ENCODE assay signal across 2 cellular contexts in the genomic region with DNA sequence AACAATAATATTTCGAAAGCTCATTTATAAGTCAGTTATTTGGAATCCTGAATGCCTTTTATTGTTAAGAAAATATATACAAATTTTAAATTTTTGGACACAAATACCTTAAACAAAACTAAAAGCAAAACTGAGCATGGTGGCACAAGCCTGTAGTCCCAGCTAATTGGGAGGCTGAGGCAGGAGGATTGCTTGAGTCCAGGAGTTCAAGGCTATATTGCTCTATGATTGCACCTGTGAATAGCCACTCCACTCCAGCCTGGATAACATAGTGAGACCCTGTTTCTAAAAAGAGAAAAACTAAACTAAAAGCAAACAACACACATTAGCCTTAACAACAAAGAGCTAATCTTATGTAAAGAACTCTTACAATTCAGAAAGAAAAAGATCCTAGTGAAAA.
TF ChIP-seq lines count a peak whose summit lies in the region.

No MANE protein-coding gene starts in this region.

TF ChIP-seq in HepG2, 621 proteins besides CTCF, POLR2A, EP300 and RAD21 (continued from another document):
- TF ChIP-seq HNF4A (CRISPR knock-in tag; IDR thresholded peaks at IDR 0.05) (peak; percentile 20; the same call in 1 of the 2 replicates), TP53 (CRISPR knock-in tag; conservative IDR thresholded peaks at IDR 0.05) (no peak)

TF ChIP-seq in SK-N-SH treated with all-trans-retinoic acid at 6 μM for 48 hours, 23 proteins besides CTCF, POLR2A, EP300 and RAD21 (continued from another document):
- TF ChIP-seq ZNF565 (CRISPR knock-in tag; conservative IDR thresholded peaks at IDR 0.05; ENCODE audit: low read depth) (no peak), BACH2 (CRISPR knock-in tag; IDR thresholded peaks at IDR 0.05; ENCODE audit: borderline replicate concordance) (no peak), ESRRG (CRISPR knock-in tag; IDR thresholded peaks at IDR 0.05) (no peak), ZFP3 (CRISPR knock-in tag; IDR thresholded peaks at IDR 0.05) (no peak), PPARA (CRISPR knock-in tag; IDR thresholded peaks at IDR 0.05; ENCODE audit: borderline replicate concordance) (no peak), ZC3H10 (CRISPR knock-in tag; IDR thresholded peaks at IDR 0.05) (no peak), RARB (CRISPR knock-in tag; IDR thresholded peaks at IDR 0.05) (no peak), ZFP30 (CRISPR knock-in tag; IDR thresholded peaks at IDR 0.05) (no peak), CSDC2 (CRISPR knock-in tag; IDR thresholded peaks at IDR 0.05) (no peak), ZNF8 (CRISPR knock-in tag; IDR thresholded peaks at IDR 0.05) (no peak), SNAI2 (CRISPR knock-in tag; IDR thresholded peaks at IDR 0.05) (no peak)
- TF ChIP-seq, protein P1, sequence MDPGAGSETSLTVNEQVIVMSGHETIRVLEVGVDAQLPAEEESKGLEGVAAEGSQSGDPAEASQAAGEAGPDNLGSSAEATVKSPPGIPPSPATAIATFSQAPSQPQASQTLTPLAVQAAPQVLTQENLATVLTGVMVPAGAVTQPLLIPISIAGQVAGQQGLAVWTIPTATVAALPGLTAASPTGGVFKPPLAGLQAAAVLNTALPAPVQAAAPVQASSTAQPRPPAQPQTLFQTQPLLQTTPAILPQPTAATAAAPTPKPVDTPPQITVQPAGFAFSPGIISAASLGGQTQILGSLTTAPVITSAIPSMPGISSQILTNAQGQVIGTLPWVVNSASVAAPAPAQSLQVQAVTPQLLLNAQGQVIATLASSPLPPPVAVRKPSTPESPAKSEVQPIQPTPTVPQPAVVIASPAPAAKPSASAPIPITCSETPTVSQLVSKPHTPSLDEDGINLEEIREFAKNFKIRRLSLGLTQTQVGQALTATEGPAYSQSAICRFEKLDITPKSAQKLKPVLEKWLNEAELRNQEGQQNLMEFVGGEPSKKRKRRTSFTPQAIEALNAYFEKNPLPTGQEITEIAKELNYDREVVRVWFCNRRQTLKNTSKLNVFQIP (CRISPR knock-in tag; IDR thresholded peaks at IDR 0.05; ENCODE audit: borderline replicate concordance, low read depth): no peak
- TF ChIP-seq, protein P2, sequence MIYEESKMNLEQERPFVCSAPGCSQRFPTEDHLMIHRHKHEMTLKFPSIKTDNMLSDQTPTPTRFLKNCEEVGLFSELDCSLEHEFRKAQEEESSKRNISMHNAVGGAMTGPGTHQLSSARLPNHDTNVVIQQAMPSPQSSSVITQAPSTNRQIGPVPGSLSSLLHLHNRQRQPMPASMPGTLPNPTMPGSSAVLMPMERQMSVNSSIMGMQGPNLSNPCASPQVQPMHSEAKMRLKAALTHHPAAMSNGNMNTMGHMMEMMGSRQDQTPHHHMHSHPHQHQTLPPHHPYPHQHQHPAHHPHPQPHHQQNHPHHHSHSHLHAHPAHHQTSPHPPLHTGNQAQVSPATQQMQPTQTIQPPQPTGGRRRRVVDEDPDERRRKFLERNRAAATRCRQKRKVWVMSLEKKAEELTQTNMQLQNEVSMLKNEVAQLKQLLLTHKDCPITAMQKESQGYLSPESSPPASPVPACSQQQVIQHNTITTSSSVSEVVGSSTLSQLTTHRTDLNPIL (CRISPR knock-in tag; IDR thresholded peaks at IDR 0.05; ENCODE audit: low read depth): no peak
- TF ChIP-seq, protein P3, sequence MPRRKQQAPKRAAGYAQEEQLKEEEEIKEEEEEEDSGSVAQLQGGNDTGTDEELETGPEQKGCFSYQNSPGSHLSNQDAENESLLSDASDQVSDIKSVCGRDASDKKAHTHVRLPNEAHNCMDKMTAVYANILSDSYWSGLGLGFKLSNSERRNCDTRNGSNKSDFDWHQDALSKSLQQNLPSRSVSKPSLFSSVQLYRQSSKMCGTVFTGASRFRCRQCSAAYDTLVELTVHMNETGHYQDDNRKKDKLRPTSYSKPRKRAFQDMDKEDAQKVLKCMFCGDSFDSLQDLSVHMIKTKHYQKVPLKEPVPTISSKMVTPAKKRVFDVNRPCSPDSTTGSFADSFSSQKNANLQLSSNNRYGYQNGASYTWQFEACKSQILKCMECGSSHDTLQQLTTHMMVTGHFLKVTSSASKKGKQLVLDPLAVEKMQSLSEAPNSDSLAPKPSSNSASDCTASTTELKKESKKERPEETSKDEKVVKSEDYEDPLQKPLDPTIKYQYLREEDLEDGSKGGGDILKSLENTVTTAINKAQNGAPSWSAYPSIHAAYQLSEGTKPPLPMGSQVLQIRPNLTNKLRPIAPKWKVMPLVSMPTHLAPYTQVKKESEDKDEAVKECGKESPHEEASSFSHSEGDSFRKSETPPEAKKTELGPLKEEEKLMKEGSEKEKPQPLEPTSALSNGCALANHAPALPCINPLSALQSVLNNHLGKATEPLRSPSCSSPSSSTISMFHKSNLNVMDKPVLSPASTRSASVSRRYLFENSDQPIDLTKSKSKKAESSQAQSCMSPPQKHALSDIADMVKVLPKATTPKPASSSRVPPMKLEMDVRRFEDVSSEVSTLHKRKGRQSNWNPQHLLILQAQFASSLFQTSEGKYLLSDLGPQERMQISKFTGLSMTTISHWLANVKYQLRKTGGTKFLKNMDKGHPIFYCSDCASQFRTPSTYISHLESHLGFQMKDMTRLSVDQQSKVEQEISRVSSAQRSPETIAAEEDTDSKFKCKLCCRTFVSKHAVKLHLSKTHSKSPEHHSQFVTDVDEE (CRISPR knock-in tag; IDR thresholded peaks at IDR 0.05): no peak
